In the genomic region with DNA sequence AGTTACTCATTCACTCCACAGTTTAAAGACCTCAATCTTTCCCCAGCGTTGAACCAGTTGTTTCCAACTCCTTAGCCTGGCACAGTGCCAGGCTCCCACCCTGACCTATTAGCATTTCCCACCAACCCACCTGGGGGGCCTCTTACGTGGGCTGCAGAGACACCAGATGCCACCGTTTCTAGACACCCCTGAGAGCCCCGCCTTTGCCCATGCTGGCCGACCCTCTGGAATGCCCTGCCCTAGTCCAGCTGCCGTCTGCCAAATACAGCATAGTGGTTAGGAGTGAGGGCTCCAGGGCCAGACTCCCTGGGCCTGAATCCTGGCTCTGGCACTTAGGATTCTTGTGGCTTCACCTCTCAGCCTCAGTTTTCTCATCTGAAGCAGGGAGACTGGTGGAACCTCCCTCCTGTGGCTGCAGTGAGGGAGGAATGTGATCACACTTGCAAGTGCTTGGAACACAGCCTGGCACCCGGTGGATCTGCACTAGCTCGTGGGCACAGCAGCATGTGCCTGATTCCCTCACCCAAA, we compare ENCODE assay signal across 1 cellular context.
TF ChIP-seq lines count a peak whose summit lies in the region.

No MANE protein-coding gene starts in this region.

TF ChIP-seq in SK-N-SH treated with all-trans-retinoic acid at 6 μM for 48 hours, 23 proteins besides CTCF, POLR2A, EP300 and RAD21 (continued from another document):
- TF ChIP-seq CSDC2 (CRISPR knock-in tag; IDR thresholded peaks at IDR 0.05) (no peak), BACH2 (CRISPR knock-in tag; IDR thresholded peaks at IDR 0.05; ENCODE audit: borderline replicate concordance) (no peak), ISL1 (CRISPR knock-in tag; IDR thresholded peaks at IDR 0.05) (no peak)
TF ChIP-seq in SK-N-SH treated with all-trans-retinoic acid at 6 μM for 48 hours: peak in this region for 0.
